Comparison of ENCODE assay signal across 30 cellular contexts in the genomic region with DNA sequence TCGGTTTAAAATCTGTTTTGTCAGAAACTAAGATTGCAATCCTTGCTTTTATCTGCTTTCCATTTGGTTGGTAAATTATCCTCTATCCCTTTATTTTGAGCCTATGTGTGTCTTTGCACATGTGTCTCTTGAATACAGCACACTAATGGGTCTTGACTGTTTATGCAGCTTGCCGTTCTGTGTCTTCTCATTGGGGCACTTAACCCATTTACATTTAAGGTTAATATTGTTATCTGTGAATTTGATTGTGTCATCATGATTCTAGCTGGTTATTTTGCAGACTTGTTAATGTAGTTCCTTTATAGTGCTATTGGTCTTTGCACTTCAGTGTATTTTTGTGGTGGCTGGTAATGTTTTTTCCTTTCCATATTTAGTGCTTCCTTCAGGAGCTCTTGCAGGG. TPM values are rescaled to one million over a fixed set of nuclear protein-coding genes. Genes with fewer than 3 reads are reported as not detected.
A peak's percentile ranks its signal among the peaks of the same experiment; 100 is the strongest.
DNase-seq lines count a peak whose midpoint lies in the region; ATAC-seq and TF ChIP-seq lines count a peak whose summit lies in the region.
"Had no signal": no experiment of that assay in that cellular context is flagged by ENCODE, and none has a peak within 500 bp of the region (broad histone marks: within the 10 kb centered on the region; RNA-seq: fewer than 3 reads in every experiment).

No MANE protein-coding gene starts in this region.

- H3K4me1 ChIP-seq in HEK293 (ENCODE audit: control insufficient read depth, insufficient read depth, low read length), result no peaks in the 10 kb centered on the region
- H3K4me1 ChIP-seq: A549, BE2C, Caco-2 had no signal

- no peaks in the 10 kb centered on the region for H3K36me3 Mint-ChIP-seq in CD4-positive, alpha-beta T cell (ENCODE audit: low read depth)
- H3K36me3 Mint-ChIP-seq: CD14-positive monocyte; CD8-positive, alpha-beta T cell had no signal

- no peak overlapping the region for H3K27ac ChIP-seq in HEK293 (ENCODE audit: extremely low read depth, low read depth, low read length)
- no peak overlapping the region for H3K27ac ChIP-seq in CD4-positive, alpha-beta T cell (ENCODE audit: low read depth, low read length)
- H3K27ac ChIP-seq: 22Rv1; A549; BLaER1; BLaER1 treated with 17β-estradiol and CSF1 and Interleukin-3, amounts not matched to agents 10 nM and 100 nM; C4-2B had no signal

- intact Hi-C loops in CD4-positive, alpha-beta T cell (cut with DNase I, micrococcal nuclease), result no loop called here

- no peak overlapping the region for H3K27ac Mint-ChIP-seq in CD4-positive, alpha-beta T cell
- H3K27ac Mint-ChIP-seq: B cell; CD14-positive monocyte; CD4-positive, alpha-beta memory T cell; CD4-positive, CD25-positive, alpha-beta regulatory T cell; CD8-positive, alpha-beta memory T cell; CD8-positive, alpha-beta T cell had no signal

- CTCF ChIA-PET in HEK293 (lab: Yijun Ruan, JAX), result interaction anchor here (0.6 kb wide), 1 partner anchor 110 kb away, joined by 3 read pairs; no protein-coding TSS in a partner anchor
- CTCF ChIA-PET in CD4-positive, alpha-beta T cell (lab: Charles Lee), result no interaction called here

- POLR2A ChIA-PET in HEK293 (lab: Yijun Ruan, JAX), result no interaction called here
- POLR2A ChIA-PET in CD4-positive, alpha-beta T cell (lab: Charles Lee), result no interaction called here

- no peak overlapping the region for H3K4me3 Mint-ChIP-seq in CD4-positive, alpha-beta T cell
- H3K4me3 Mint-ChIP-seq: B cell; CD14-positive monocyte; CD4-positive, alpha-beta memory T cell; CD4-positive, CD25-positive, alpha-beta regulatory T cell; CD8-positive, alpha-beta memory T cell; CD8-positive, alpha-beta T cell had no signal

- no peaks in the 10 kb centered on the region for H3K36me3 ChIP-seq in HEK293 (ENCODE audit: control insufficient read depth in 2 of 2, insufficient read depth in 1 of 2, low read length in 2 of 2)
- H3K36me3 ChIP-seq: BE2C; BLaER1; BLaER1 treated with 17β-estradiol and CSF1 and Interleukin-3, amounts not matched to agents 10 nM and 100 nM had no signal

- peaks cover 32% of the 10 kb centered on the region for H3K27me3 Mint-ChIP-seq in CD4-positive, alpha-beta T cell

- ATAC-seq in GM19463 (IDR thresholded peaks at IDR 0.05; ENCODE audit: unreplicated experiment), result no peak
- ATAC-seq in CD4-positive, alpha-beta T cell (ENCODE audit: poor library complexity), result no peak
- ATAC-seq: A549; CD8-positive, alpha-beta T cell had no signal

- peaks cover 9% of the 10 kb centered on the region for H3K27me3 ChIP-seq in CD4-positive, alpha-beta T cell (ENCODE audit: control insufficient read depth, insufficient read depth, low read length)
- H3K27me3 ChIP-seq: BE2C; BLaER1; BLaER1 treated with 17β-estradiol and CSF1 and Interleukin-3, amounts not matched to agents 10 nM and 100 nM had no signal

- H3K4me3 ChIP-seq in HEK293 (ENCODE audit: low read depth, low read length), result no peak overlapping the region
- H3K4me3 ChIP-seq: A549; BLaER1; BLaER1 treated with 17β-estradiol and CSF1 and Interleukin-3, amounts not matched to agents 10 nM and 100 nM had no signal

- peak; percentile 89 for DNase-seq in SK-N-DZ (ENCODE audit: low spot score)
- DNase-seq in CD4-positive, alpha-beta T cell, result no peak
- DNase-seq: 8988T; ACHN; AML-193; BE2C; C1 segment of cervical spinal cord; Caco-2; Calu3; CD4-positive, alpha-beta memory T cell; CD4-positive, CD25-positive, alpha-beta regulatory T cell; CD8-positive, alpha-beta memory T cell; CD8-positive, alpha-beta T cell; COR-L47; DMS 273 treated with DMSO at 0.1 percent for 48 hours; DMS153; DMS53; DMS79; DMS79 treated with DMSO at 0.1 percent for 48 hours; DND-41; EL had no signal

- H3K9me3 Mint-ChIP-seq in CD4-positive, alpha-beta T cell, result peaks cover 22% of the 10 kb centered on the region

- no peaks in the 10 kb centered on the region for H3K4me1 Mint-ChIP-seq in CD4-positive, alpha-beta T cell (ENCODE audit: low read depth)
- H3K4me1 Mint-ChIP-seq: B cell; CD4-positive, alpha-beta memory T cell; CD4-positive, CD25-positive, alpha-beta regulatory T cell; CD8-positive, alpha-beta memory T cell had no signal

- no peak for TF ChIP-seq CTCF in HEK293 (tag by site-specific recombination; IDR thresholded peaks at IDR 0.05)
- TF ChIP-seq CTCF in CD4-positive, alpha-beta T cell (IDR thresholded peaks at IDR 0.05), result no peak

- no peaks in the 10 kb centered on the region for H3K9me3 ChIP-seq in HEK293 (ENCODE audit: control insufficient read depth, insufficient read depth, low read depth, low read length)
- H3K9me3 ChIP-seq in CD4-positive, alpha-beta T cell (ENCODE audit: control insufficient read depth, low read length), result no peaks in the 10 kb centered on the region
- H3K9me3 ChIP-seq: BE2C, Caco-2 had no signal

TF ChIP-seq in HEK293, 187 proteins besides CTCF, POLR2A, EP300 and RAD21 (continues in another document):
- TF ChIP-seq, protein P1, sequence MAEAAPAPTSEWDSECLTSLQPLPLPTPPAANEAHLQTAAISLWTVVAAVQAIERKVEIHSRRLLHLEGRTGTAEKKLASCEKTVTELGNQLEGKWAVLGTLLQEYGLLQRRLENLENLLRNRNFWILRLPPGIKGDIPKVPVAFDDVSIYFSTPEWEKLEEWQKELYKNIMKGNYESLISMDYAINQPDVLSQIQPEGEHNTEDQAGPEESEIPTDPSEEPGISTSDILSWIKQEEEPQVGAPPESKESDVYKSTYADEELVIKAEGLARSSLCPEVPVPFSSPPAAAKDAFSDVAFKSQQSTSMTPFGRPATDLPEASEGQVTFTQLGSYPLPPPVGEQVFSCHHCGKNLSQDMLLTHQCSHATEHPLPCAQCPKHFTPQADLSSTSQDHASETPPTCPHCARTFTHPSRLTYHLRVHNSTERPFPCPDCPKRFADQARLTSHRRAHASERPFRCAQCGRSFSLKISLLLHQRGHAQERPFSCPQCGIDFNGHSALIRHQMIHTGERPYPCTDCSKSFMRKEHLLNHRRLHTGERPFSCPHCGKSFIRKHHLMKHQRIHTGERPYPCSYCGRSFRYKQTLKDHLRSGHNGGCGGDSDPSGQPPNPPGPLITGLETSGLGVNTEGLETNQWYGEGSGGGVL (tag by site-specific recombination; IDR thresholded peaks at IDR 0.05), result no peak
- TF ChIP-seq ZNF792 (tag by site-specific recombination; IDR thresholded peaks at IDR 0.05) (no peak), ZNF830 (tag by site-specific recombination; IDR thresholded peaks at IDR 0.05; ENCODE audit: low read depth) (no peak), ZNF560 (tag by site-specific recombination; IDR thresholded peaks at IDR 0.05; ENCODE audit: borderline replicate concordance) (no peak), SCRT2 (tag by site-specific recombination; IDR thresholded peaks at IDR 0.05) (no peak), ZNF837 (tag by site-specific recombination; IDR thresholded peaks at IDR 0.05) (no peak), SCRT1 (tag by site-specific recombination; IDR thresholded peaks at IDR 0.05; ENCODE audit: borderline replicate concordance) (no peak), ZBTB48 (tag by site-specific recombination; IDR thresholded peaks at IDR 0.05) (no peak), ZNF529 (tag by site-specific recombination; IDR thresholded peaks at IDR 0.05; ENCODE audit: insufficient replicate concordance) (peak; percentile 65), KLF7 (tag by site-specific recombination; IDR thresholded peaks at IDR 0.05; ENCODE audit: borderline replicate concordance) (no peak), ZNF214 (tag by site-specific recombination; IDR thresholded peaks at IDR 0.05; ENCODE audit: borderline replicate concordance) (no peak), ZNF785 (tag by site-specific recombination; IDR thresholded peaks at IDR 0.05) (no peak), TRIM28 (IDR thresholded peaks at IDR 0.05; ENCODE audit: borderline replicate concordance, low read length) (no peak), SETDB1 (IDR thresholded peaks at IDR 0.05; ENCODE audit: insufficient read length, low read length) (peak; percentile 20), ZNF121 (tag by site-specific recombination; IDR thresholded peaks at IDR 0.05) (no peak)
- TF ChIP-seq, protein P2, sequence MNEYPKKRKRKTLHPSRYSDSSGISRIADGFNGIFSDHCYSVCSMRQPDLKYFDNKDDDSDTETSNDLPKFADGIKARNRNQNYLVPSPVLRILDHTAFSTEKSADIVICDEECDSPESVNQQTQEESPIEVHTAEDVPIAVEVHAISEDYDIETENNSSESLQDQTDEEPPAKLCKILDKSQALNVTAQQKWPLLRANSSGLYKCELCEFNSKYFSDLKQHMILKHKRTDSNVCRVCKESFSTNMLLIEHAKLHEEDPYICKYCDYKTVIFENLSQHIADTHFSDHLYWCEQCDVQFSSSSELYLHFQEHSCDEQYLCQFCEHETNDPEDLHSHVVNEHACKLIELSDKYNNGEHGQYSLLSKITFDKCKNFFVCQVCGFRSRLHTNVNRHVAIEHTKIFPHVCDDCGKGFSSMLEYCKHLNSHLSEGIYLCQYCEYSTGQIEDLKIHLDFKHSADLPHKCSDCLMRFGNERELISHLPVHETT (tag by site-specific recombination; IDR thresholded peaks at IDR 0.05), result no peak

RNA-seq across cellular contexts. Expression of a gene that starts 36.3 kb away (rescaled TPM):
- polyA plus RNA-seq in SK-N-DZ (2014; cell fraction: cytosol; rRNA removed), result 52.7 and 57.3 TPM in 2 replicates
- 28.2 and 40.4 TPM in 2 replicates for polyA plus RNA-seq in SK-N-DZ (2014; cell fraction: nucleus; rRNA removed)
- 10 to 100 TPM; 16.5 to 18.2 TPM for total RNA-seq in CD4-positive, alpha-beta T cell
